ENCODE assay signal across 8 cellular contexts in genomic region chr7:148962515-148962822, GRCh38.
DNase-seq lines count a peak whose midpoint lies in the region; ATAC-seq and TF ChIP-seq lines count a peak whose summit lies in the region.

No MANE protein-coding gene starts in this region.

- DNase-seq in CD4-positive, CD25-positive, alpha-beta regulatory T cell: no peak
- DNase-seq in HFF-Myc (ENCODE audit: extremely low read depth, low read depth) (no peak), ascending aorta (ENCODE audit: low spot score in 2 of 2) (no peak), superior temporal gyrus (ENCODE audit: extremely low spot score) (no peak), DMS153 (lab: John Stamatoyannopoulos, UW) (no peak)
- DNase-seq in stimulated activated CD4-positive, alpha-beta T cell treated with anti-CD3 and anti-CD28 coated beads, Interleukin-1b, Interleukin-23, amount 100 ng/mL, for 48 hours: no peak

- no peaks in the 10 kb centered on the region for H3K27me3 ChIP-seq in CD4-positive, CD25-positive, alpha-beta regulatory T cell (ENCODE audit: control insufficient read depth, insufficient read depth, low read length)
- H3K27me3 ChIP-seq in ascending aorta: no peaks in the 10 kb centered on the region
- H3K27me3 ChIP-seq in mucosa of stomach (ENCODE audit: control insufficient read depth, insufficient read depth, low read length): no peaks in the 10 kb centered on the region

- H3K9me3 Mint-ChIP-seq in CD4-positive, CD25-positive, alpha-beta regulatory T cell: peaks cover 0 to 1% (median 0%) of the 10 kb centered on the region in 7 donors

- H3K27ac Mint-ChIP-seq in CD4-positive, CD25-positive, alpha-beta regulatory T cell: peak overlapping the region; percentile 83 to 94 (median 89)

- H3K9ac ChIP-seq in mucosa of stomach (ENCODE audit: low read length): peak overlapping the region; percentile 71

- ATAC-seq in CD4-positive, CD25-positive, alpha-beta regulatory T cell (ENCODE audit: low read depth in 2 of 2): no peak
- ATAC-seq in GM21423 (IDR thresholded peaks at IDR 0.05; ENCODE audit: unreplicated experiment): no peak

- H3K27ac ChIP-seq in CD4-positive, CD25-positive, alpha-beta regulatory T cell (ENCODE audit: insufficient read depth, low read length, poor library complexity, severe bottlenecking): peak overlapping the region; percentile 72
- H3K27ac ChIP-seq in ascending aorta: no peak overlapping the region

- intact Hi-C loops in ascending aorta (cut with DNase I): loop anchor here (1.0 to 2.0 kb wide), 5 partner anchors 21 to 460 kb away; partner anchors contain the start of gene PDIA4

- H3K4me1 Mint-ChIP-seq in CD4-positive, CD25-positive, alpha-beta regulatory T cell: peaks cover 6 to 37% (median 27%) of the 10 kb centered on the region in 4 donors

- H3K36me3 Mint-ChIP-seq in CD4-positive, CD25-positive, alpha-beta regulatory T cell: no peaks in the 10 kb centered on the region

- H3K9me3 ChIP-seq in CD4-positive, CD25-positive, alpha-beta regulatory T cell (ENCODE audit: control insufficient read depth in 2 of 2, low read length in 2 of 2): no peaks in the 10 kb centered on the region
- H3K9me3 ChIP-seq in ascending aorta (no peaks in the 10 kb centered on the region), mucosa of stomach (ENCODE audit: control insufficient read depth, low read length) (no peaks in the 10 kb centered on the region)

- H3K27me3 Mint-ChIP-seq in CD4-positive, CD25-positive, alpha-beta regulatory T cell: peaks cover 16% of the 10 kb centered on the region

- H3K4me1 ChIP-seq in CD4-positive, CD25-positive, alpha-beta regulatory T cell (ENCODE audit: control insufficient read depth, insufficient read depth, low read length, poor library complexity, severe bottlenecking): peaks cover 14% of the 10 kb centered on the region
- H3K4me1 ChIP-seq in ascending aorta: peaks cover 0 to 2% of the 10 kb centered on the region in 2 donors
- H3K4me1 ChIP-seq in mucosa of stomach (ENCODE audit: control insufficient read depth, insufficient read depth, low read length): peaks cover 6% of the 10 kb centered on the region

- H3K4me3 ChIP-seq in CD4-positive, CD25-positive, alpha-beta regulatory T cell (ENCODE audit: low read depth, low read length): peak overlapping the region; percentile 100
- H3K4me3 ChIP-seq in HFF-Myc (replicated peaks; ENCODE audit: low read depth, low read length) (peak overlapping the region; percentile 46), ascending aorta (peak overlapping the region; percentile 65 to 71), mucosa of stomach (ENCODE audit: low read length) (peak overlapping the region; percentile 56)

- no peak for TF ChIP-seq CTCF in HFF-Myc (IDR thresholded peaks at IDR 0.05; ENCODE audit: low read depth, low read length, missing control alignments)
- no peak for TF ChIP-seq CTCF in ascending aorta (IDR thresholded peaks at IDR 0.05)

- no peaks in the 10 kb centered on the region for H3K36me3 ChIP-seq in CD4-positive, CD25-positive, alpha-beta regulatory T cell (ENCODE audit: control insufficient read depth, insufficient read depth, low read length)
- H3K36me3 ChIP-seq in ascending aorta (no peaks in the 10 kb centered on the region), mucosa of stomach (ENCODE audit: control insufficient read depth, insufficient read depth, low read length) (no peaks in the 10 kb centered on the region)

- peak overlapping the region; percentile 88 to 98 (median 95) for H3K4me3 Mint-ChIP-seq in CD4-positive, CD25-positive, alpha-beta regulatory T cell

Comparison
In these comparisons a context has a peak if more than half of its experiments do, and no peak if none do; other contexts are left out.
1. H3K4me3 ChIP-seq: peak in every context shown above with its lines; median percentile 100 in CD4-positive, CD25-positive, alpha-beta regulatory T cell; 68 in ascending aorta; 56 in mucosa of stomach; 46 in HFF-Myc.